In the genomic region with DNA sequence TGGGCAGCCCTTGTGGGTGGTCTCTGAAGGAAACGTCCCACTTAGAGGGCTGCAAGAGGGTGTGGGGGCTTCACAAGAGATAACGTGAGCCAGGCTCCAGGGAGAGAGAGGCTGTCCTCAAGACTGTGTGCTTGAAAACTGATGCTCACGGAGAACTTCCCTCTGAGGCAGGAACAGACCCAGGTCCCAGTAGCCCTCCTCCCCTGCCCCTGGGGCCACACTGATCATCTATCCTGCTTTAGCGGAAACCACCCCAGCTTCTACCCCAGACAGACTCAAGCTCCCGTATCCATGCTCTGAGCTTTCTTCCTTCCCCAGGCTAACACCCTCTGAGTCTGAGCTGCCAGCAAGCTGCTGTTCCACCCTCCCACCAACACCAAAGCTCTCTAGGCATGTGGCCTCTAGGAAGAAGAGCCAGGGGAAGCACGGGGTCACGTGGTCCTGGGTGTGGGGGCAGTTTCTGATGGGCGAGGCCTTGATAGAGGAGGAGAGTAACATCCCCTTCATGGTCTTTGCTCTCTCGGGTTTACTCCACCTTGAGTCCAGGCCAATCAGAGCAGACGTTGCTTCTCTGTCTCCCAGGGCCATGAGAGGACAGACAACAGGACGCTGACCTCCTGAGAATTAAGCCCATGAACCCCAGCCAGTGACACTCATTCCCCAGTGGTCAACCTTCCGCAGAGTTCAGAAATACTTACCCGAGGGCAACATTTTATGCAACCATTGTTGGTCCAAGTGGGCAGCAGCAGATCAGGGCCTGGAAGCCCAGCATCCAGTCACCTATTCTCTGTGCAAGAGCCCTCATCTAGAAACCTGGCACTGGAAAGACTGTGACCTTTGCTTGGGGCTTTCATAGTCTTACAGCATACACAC, we compare ENCODE assay signal across 1 cellular context.
A peak's percentile ranks its signal among the peaks of the same experiment; 100 is the strongest.
TF ChIP-seq lines count a peak whose summit lies in the region.

No MANE protein-coding gene starts in this region.

TF ChIP-seq in HepG2, 621 proteins besides CTCF, POLR2A, EP300 and RAD21 (continued from another document):
- TF ChIP-seq, protein P1, sequence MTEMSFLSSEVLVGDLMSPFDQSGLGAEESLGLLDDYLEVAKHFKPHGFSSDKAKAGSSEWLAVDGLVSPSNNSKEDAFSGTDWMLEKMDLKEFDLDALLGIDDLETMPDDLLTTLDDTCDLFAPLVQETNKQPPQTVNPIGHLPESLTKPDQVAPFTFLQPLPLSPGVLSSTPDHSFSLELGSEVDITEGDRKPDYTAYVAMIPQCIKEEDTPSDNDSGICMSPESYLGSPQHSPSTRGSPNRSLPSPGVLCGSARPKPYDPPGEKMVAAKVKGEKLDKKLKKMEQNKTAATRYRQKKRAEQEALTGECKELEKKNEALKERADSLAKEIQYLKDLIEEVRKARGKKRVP (CRISPR knock-in tag; IDR thresholded peaks at IDR 0.05), result peak in 1 of 2 experiments; percentile 71; a peak in 1 of 4 replicates
- TF ChIP-seq AKAP8 (CRISPR knock-in tag; IDR thresholded peaks at IDR 0.05) (peak; percentile 98), SATB2 (CRISPR knock-in tag; IDR thresholded peaks at IDR 0.05) (0 out of 2 replicates have a peak, but pooled peaks have one; percentile 93), MEF2D (CRISPR knock-in tag; IDR thresholded peaks at IDR 0.05) (peak; percentile 99), ZNF556 (CRISPR knock-in tag; IDR thresholded peaks at IDR 0.05; ENCODE audit: borderline replicate concordance) (peak; percentile 100), SP140L (CRISPR knock-in tag; IDR thresholded peaks at IDR 0.05; ENCODE audit: borderline replicate concordance) (peak; percentile 97; the same call in 1 of the 2 replicates), ZNF816 (CRISPR knock-in tag; IDR thresholded peaks at IDR 0.05; ENCODE audit: borderline replicate concordance) (no peak), MYC (CRISPR knock-in tag; IDR thresholded peaks at IDR 0.05; ENCODE audit: borderline replicate concordance) (peak; percentile 100), ZNF775 (CRISPR knock-in tag; IDR thresholded peaks at IDR 0.05; ENCODE audit: borderline replicate concordance) (peak; percentile 94)
- TF ChIP-seq, protein P2, sequence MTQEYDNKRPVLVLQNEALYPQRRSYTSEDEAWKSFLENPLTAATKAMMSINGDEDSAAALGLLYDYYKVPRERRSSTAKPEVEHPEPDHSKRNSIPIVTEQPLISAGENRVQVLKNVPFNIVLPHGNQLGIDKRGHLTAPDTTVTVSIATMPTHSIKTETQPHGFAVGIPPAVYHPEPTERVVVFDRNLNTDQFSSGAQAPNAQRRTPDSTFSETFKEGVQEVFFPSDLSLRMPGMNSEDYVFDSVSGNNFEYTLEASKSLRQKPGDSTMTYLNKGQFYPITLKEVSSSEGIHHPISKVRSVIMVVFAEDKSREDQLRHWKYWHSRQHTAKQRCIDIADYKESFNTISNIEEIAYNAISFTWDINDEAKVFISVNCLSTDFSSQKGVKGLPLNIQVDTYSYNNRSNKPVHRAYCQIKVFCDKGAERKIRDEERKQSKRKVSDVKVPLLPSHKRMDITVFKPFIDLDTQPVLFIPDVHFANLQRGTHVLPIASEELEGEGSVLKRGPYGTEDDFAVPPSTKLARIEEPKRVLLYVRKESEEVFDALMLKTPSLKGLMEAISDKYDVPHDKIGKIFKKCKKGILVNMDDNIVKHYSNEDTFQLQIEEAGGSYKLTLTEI (CRISPR knock-in tag; conservative IDR thresholded peaks at IDR 0.05), result no peak
- TF ChIP-seq, protein P3, sequence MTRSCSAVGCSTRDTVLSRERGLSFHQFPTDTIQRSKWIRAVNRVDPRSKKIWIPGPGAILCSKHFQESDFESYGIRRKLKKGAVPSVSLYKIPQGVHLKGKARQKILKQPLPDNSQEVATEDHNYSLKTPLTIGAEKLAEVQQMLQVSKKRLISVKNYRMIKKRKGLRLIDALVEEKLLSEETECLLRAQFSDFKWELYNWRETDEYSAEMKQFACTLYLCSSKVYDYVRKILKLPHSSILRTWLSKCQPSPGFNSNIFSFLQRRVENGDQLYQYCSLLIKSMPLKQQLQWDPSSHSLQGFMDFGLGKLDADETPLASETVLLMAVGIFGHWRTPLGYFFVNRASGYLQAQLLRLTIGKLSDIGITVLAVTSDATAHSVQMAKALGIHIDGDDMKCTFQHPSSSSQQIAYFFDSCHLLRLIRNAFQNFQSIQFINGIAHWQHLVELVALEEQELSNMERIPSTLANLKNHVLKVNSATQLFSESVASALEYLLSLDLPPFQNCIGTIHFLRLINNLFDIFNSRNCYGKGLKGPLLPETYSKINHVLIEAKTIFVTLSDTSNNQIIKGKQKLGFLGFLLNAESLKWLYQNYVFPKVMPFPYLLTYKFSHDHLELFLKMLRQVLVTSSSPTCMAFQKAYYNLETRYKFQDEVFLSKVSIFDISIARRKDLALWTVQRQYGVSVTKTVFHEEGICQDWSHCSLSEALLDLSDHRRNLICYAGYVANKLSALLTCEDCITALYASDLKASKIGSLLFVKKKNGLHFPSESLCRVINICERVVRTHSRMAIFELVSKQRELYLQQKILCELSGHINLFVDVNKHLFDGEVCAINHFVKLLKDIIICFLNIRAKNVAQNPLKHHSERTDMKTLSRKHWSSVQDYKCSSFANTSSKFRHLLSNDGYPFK (CRISPR knock-in tag; IDR thresholded peaks at IDR 0.05; ENCODE audit: borderline replicate concordance), result peak; percentile 93
- TF ChIP-seq, protein P4, sequence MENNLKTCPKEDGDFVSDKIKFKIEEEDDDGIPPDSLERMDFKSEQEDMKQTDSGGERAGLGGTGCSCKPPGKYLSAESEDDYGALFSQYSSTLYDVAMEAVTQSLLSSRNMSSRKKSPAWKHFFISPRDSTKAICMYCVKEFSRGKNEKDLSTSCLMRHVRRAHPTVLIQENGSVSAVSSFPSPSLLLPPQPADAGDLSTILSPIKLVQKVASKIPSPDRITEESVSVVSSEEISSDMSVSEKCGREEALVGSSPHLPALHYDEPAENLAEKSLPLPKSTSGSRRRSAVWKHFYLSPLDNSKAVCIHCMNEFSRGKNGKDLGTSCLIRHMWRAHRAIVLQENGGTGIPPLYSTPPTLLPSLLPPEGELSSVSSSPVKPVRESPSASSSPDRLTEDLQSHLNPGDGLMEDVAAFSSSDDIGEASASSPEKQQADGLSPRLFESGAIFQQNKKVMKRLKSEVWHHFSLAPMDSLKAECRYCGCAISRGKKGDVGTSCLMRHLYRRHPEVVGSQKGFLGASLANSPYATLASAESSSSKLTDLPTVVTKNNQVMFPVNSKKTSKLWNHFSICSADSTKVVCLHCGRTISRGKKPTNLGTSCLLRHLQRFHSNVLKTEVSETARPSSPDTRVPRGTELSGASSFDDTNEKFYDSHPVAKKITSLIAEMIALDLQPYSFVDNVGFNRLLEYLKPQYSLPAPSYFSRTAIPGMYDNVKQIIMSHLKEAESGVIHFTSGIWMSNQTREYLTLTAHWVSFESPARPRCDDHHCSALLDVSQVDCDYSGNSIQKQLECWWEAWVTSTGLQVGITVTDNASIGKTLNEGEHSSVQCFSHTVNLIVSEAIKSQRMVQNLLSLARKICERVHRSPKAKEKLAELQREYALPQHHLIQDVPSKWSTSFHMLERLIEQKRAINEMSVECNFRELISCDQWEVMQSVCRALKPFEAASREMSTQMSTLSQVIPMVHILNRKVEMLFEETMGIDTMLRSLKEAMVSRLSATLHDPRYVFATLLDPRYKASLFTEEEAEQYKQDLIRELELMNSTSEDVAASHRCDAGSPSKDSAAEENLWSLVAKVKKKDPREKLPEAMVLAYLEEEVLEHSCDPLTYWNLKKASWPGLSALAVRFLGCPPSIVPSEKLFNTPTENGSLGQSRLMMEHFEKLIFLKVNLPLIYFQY (CRISPR knock-in tag; IDR thresholded peaks at IDR 0.05; ENCODE audit: borderline replicate concordance), result peak; percentile 97
- TF ChIP-seq, protein P5, sequence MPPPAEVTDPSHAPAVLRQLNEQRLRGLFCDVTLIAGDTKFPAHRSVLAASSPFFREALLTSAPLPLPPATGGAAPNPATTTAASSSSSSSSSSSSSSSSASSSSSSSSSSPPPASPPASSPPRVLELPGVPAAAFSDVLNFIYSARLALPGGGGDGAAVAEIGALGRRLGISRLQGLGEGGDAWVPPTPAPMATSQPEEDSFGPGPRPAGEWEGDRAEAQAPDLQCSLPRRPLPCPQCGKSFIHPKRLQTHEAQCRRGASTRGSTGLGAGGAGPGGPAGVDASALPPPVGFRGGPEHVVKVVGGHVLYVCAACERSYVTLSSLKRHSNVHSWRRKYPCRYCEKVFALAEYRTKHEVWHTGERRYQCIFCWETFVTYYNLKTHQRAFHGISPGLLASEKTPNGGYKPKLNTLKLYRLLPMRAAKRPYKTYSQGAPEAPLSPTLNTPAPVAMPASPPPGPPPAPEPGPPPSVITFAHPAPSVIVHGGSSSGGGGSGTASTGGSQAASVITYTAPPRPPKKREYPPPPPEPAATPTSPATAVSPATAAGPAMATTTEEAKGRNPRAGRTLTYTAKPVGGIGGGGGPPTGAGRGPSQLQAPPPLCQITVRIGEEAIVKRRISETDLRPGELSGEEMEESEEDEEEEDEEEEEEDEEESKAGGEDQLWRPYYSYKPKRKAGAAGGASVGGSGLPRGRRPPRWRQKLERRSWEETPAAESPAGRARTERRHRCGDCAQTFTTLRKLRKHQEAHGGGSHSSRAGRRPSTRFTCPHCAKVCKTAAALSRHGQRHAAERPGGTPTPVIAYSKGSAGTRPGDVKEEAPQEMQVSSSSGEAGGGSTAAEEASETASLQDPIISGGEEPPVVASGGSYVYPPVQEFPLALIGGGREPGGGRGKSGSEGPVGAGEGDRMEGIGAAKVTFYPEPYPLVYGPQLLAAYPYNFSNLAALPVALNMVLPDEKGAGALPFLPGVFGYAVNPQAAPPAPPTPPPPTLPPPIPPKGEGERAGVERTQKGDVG (CRISPR knock-in tag; IDR thresholded peaks at IDR 0.05; ENCODE audit: borderline replicate concordance), result peak; percentile 90; the same call in 1 of the 2 replicates
- TF ChIP-seq, protein P6, sequence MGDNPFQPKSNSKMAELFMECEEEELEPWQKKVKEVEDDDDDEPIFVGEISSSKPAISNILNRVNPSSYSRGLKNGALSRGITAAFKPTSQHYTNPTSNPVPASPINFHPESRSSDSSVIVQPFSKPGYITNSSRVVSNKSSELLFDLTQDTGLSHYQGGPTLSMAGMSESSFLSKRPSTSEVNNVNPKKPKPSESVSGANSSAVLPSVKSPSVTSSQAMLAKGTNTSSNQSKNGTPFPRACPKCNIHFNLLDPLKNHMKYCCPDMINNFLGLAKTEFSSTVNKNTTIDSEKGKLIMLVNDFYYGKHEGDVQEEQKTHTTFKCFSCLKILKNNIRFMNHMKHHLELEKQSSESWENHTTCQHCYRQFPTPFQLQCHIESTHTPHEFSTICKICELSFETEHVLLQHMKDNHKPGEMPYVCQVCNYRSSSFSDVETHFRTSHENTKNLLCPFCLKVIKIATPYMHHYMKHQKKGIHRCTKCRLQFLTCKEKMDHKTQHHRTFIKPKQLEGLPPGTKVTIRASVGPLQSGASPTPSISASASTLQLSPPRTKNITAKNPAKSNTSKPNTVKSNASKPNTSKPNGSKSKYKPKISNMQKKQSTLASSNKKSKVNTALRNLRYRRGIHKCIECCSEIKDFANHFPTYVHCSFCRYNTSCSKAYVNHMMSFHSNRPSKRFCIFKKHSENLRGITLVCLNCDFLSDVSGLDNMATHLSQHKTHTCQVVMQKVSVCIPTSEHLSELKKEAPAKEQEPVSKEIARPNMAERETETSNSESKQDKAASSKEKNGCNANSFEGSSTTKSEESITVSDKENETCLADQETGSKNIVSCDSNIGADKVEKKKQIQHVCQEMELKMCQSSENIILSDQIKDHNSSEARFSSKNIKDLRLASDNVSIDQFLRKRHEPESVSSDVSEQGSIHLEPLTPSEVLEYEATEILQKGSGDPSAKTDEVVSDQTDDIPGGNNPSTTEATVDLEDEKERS (CRISPR knock-in tag; IDR thresholded peaks at IDR 0.05), result peak; percentile 95
